9 cellular contexts compared by ENCODE assay signal in genomic region chr14:80055912-80056801, GRCh38.
DNase-seq lines count a peak whose midpoint lies in the region; ATAC-seq, FAIRE-seq and TF ChIP-seq lines count a peak whose summit lies in the region.
"Had no signal": no experiment of that assay in that cellular context is flagged by ENCODE, and none has a peak within 500 bp of the region (broad histone marks: within the 10 kb centered on the region; RNA-seq: fewer than 3 reads in every experiment).

No MANE protein-coding gene starts in this region.

- ATAC-seq in GM21360 (IDR thresholded peaks at IDR 0.05; ENCODE audit: unreplicated experiment): peak; percentile 54
- no peak for ATAC-seq in HG03469 (IDR thresholded peaks at IDR 0.05; ENCODE audit: unreplicated experiment)

- no peaks in the 10 kb centered on the region for H3K79me2 ChIP-seq in keratinocyte (ENCODE audit: control insufficient read depth, insufficient read depth, low read length)

- dilution Hi-C loops in keratinocyte (cut with MboI; ENCODE audit: extremely low pct_ligation_motif_present, low sequenced_read_pairs): no loop called here

- H4K20me1 ChIP-seq in keratinocyte (ENCODE audit: control insufficient read depth, extremely low read depth, insufficient read depth, low read length): no peaks in the 10 kb centered on the region

- H3K36me3 ChIP-seq in keratinocyte (ENCODE audit: control insufficient read depth in 2 of 2, extremely low read depth in 1 of 2, insufficient read depth in 2 of 2, low read length in 2 of 2): no peaks in the 10 kb centered on the region
- no peaks in the 10 kb centered on the region for H3K36me3 ChIP-seq in transverse colon

- H3K4me2 ChIP-seq in keratinocyte (ENCODE audit: control insufficient read depth, extremely low read depth, insufficient read depth, low read depth, low read length): peak overlapping the region; percentile 67

- no peaks in the 10 kb centered on the region for H3K9me3 ChIP-seq in keratinocyte (ENCODE audit: control insufficient read depth, low read depth, low read length)
- H3K9me3 ChIP-seq in transverse colon: no peaks in the 10 kb centered on the region

- WGBS in transverse colon (ENCODE audit: low coverage in 1 of 2), 2 donors: 51 to 56% methylated on average over 4 to 8 of the region's 8 CpGs

- in situ Hi-C loops in transverse colon (cut with MboI; ENCODE audit: low pct_ligation_motif_present in 1 of 4, low pct_unique_long_range_greater_than_20kb in 1 of 4, low sequenced_read_pairs in 3 of 4): no loop called here

- no peak for TF ChIP-seq EP300 in transverse colon (IDR thresholded peaks at IDR 0.05; ENCODE audit: low read depth)

- H3K9me1 ChIP-seq in keratinocyte (ENCODE audit: control insufficient read depth, extremely low read depth, insufficient read depth, low read length): no peaks in the 10 kb centered on the region

- H3K27me3 ChIP-seq in keratinocyte (ENCODE audit: control insufficient read depth, extremely low read depth, insufficient read depth, low read length) (no peaks in the 10 kb centered on the region), transverse colon (no peaks in the 10 kb centered on the region)

- FAIRE-seq in keratinocyte (lab: Jason Lieb, UNC): peak; percentile 84

- no peak for TF ChIP-seq POLR2A in transverse colon (IDR thresholded peaks at IDR 0.05)

- no peak overlapping the region for H3K9ac ChIP-seq in keratinocyte (ENCODE audit: control insufficient read depth, extremely low read depth, insufficient read depth, low read length)

- H2AFZ ChIP-seq in keratinocyte (ENCODE audit: control insufficient read depth, low read length): peak overlapping the region; percentile 62

- H3K4me3 ChIP-seq in AG10803 (ENCODE audit: low read length) (peak overlapping the region; percentile 10; the same call in 1 of the 2 replicates), keratinocyte (ENCODE audit: control insufficient read depth in 2 of 3, extremely low read depth in 1 of 3, insufficient read depth in 2 of 3, low read depth in 1 of 3, low read length in 3 of 3) (no peak overlapping the region), transverse colon (no peak overlapping the region)

- TF ChIP-seq CTCF in AG10803 (conservative IDR thresholded peaks at IDR 0.05; ENCODE audit: low read length) (peak; percentile 93), keratinocyte (optimal IDR thresholded peaks at IDR 0.05 in 1 of 3, IDR thresholded peaks at IDR 0.05 in 1 of 3, conservative IDR thresholded peaks at IDR 0.05 in 1 of 3; ENCODE audit: extremely low read depth in 1 of 3, insufficient read depth in 2 of 3, low read length in 3 of 3) (peak; percentile 69 to 84 (median 78)), transverse colon (IDR thresholded peaks at IDR 0.05) (peak; percentile 46 to 58 (median 50))

- no peak overlapping the region for H3K27ac ChIP-seq in keratinocyte (ENCODE audit: control insufficient read depth, insufficient read depth, low read length)
- H3K27ac ChIP-seq in transverse colon: no peak overlapping the region

- no peaks in the 10 kb centered on the region for H3K4me1 ChIP-seq in keratinocyte (ENCODE audit: control insufficient read depth, extremely low read depth, insufficient read depth, low read length)
- H3K4me1 ChIP-seq in transverse colon: peaks cover 0 to 2% (median 0%) of the 10 kb centered on the region in 4 donors

- DNase-seq in AG10803 (ENCODE audit: low read depth) (peak; percentile 56), NCI-H446 (lab: John Stamatoyannopoulos, UW) (peak; percentile 80 to 85), brain pericyte (ENCODE audit: low read depth, low spot score) (peak; percentile 21), keratinocyte (ENCODE audit: low read depth, low spot score) (no peak), transverse colon (peak; percentile 9)
- DNase-seq in stimulated activated CD4-positive, alpha-beta T cell treated with anti-CD3 and anti-CD28 coated beads, Interleukin-2, amount 100 ng/mL, for 48 hours: no peak
- DNase-seq: naive B cell had no signal

- intact Hi-C loops in transverse colon (cut with DNase I; ENCODE audit: low total_unique reads): no loop called here

Comparison
In these comparisons a context has a peak if more than half of its experiments do, and no peak if none do; other contexts are left out.
1. DNase-seq: peak in AG10803 (single experiment), NCI-H446 (2 of 2), brain pericyte (single experiment) and transverse colon (single experiment); none in keratinocyte (single experiment) and stimulated activated CD4-positive, alpha-beta T cell treated with anti-CD3 and anti-CD28 coated beads, Interleukin-2, amount 100 ng/mL, for 48 hours (0 of 2).
2. Peak in every context shown above with its lines, with median percentiles within 50 percentile points of each other: CTCF ChIP-seq.